26 cellular contexts compared by ENCODE assay signal in the genomic region with DNA sequence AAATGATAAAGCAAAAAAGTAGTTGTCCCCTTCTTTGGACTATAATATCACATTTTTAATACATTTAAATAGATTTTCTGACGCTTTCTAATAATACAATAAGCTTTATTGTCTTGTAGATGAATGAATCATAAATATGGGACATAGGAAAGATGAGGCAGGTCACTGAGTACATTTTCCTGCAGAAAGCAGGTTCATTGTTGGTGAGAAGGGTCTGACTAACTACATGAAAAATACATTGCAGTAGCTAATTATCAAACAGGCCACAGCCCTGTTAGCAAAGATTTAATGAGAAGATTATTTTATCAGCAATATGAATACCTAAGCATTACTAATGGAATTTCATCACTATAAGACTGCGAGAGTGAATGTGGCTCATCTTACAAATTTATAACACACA. TPM values are rescaled to one million over a fixed set of nuclear protein-coding genes. Genes with fewer than 3 reads are reported as not detected.
"Had no signal": no experiment of that assay in that cellular context is flagged by ENCODE, and none has a peak within 500 bp of the region (broad histone marks: within the 10 kb centered on the region; RNA-seq: fewer than 3 reads in every experiment).

No MANE protein-coding gene starts in this region.

- H3K36me3 ChIP-seq: Peyer's patch, SJSA1 had no signal

- H3K4me3 ChIP-seq: K562, Peyer's patch, SJSA1, SK-N-MC had no signal

- DNase-seq: Kasumi-1, MM.1S, MV-4-11, NCI-H1048, NCI-H1105, NCI-H1417 treated with DMSO at 0.1 percent for 48 hours, NCI-H146, NCI-H1694 treated with DMSO at 0.1 percent for 48 hours, NCI-H1930, NCI-H2081, NCI-H2107, NCI-H2227 treated with DMSO at 0.1 percent for 48 hours, NCI-H524 treated with DMSO at 0.1 percent for 48 hours, NCI-H69, NCI-H774, Peyer's patch, Right ventricle myocardium superior, SIG-M5 had no signal

- H3K27ac Mint-ChIP-seq: IgD-negative memory B cell had no signal

- ATAC-seq: K562 had no signal

- H3K9me3 ChIP-seq: Peyer's patch, SJSA1 had no signal

- H3K27ac ChIP-seq: HL-60, KMS-11, Peyer's patch, SJSA1, SK-N-MC had no signal

- H3K4me1 ChIP-seq: Peyer's patch, SJSA1 had no signal

- H3K9ac ChIP-seq: KMS-11 had no signal

- H3K4me3 Mint-ChIP-seq: IgD-negative memory B cell had no signal

- H3K27me3 ChIP-seq: Peyer's patch, SJSA1 had no signal

- H3K4me2 ChIP-seq: KMS-11 had no signal

- H3K27me3 Mint-ChIP-seq: IgD-negative memory B cell had no signal

- H3K4me1 Mint-ChIP-seq: IgD-negative memory B cell had no signal

- H3K9me3 Mint-ChIP-seq: IgD-negative memory B cell had no signal

RNA-seq across cellular contexts. Expression of a gene that starts 45.6 kb away (rescaled TPM):
- total RNA-seq: M059J, NCI-H460, SJSA1 had no signal
